30 cellular contexts compared by ENCODE assay signal in genomic region chr13:93147946-93148345, GRCh38.
A peak's percentile ranks its signal among the peaks of the same experiment; 100 is the strongest.
DNase-seq lines count a peak whose midpoint lies in the region; ATAC-seq and TF ChIP-seq lines count a peak whose summit lies in the region.
"Had no signal": no experiment of that assay in that cellular context is flagged by ENCODE, and none has a peak within 500 bp of the region (broad histone marks: within the 10 kb centered on the region; RNA-seq: fewer than 3 reads in every experiment).

No MANE protein-coding gene starts in this region.

- H3K27ac ChIP-seq in brain microvascular endothelial cell: peak overlapping the region; percentile 96
- H3K27ac ChIP-seq in caudate nucleus (ENCODE audit: low read depth, low read length): no peak overlapping the region
- H3K27ac ChIP-seq: HL-60, RWPE1 had no signal

- H3K4me1 Mint-ChIP-seq in activated CD4-positive, alpha-beta T cell treated with anti-CD3 and anti-CD28 coated beads for 36 hours: peaks cover 12% of the 10 kb centered on the region
- H3K4me1 Mint-ChIP-seq: CD8-positive, alpha-beta memory T cell had no signal

- TF ChIP-seq CTCF in brain microvascular endothelial cell (IDR thresholded peaks at IDR 0.05; ENCODE audit: low read depth, low read length, missing control alignments): no peak

- POLR2A ChIA-PET in activated CD4-positive, alpha-beta T cell treated with anti-CD3 and anti-CD28 coated beads for 36 hours (lab: Charles Lee): no interaction called here

- H3K9me3 Mint-ChIP-seq in activated CD4-positive, alpha-beta T cell treated with anti-CD3 and anti-CD28 coated beads for 36 hours (ENCODE audit: low read depth): no peaks in the 10 kb centered on the region
- H3K9me3 Mint-ChIP-seq: HFFc6 had no signal

- no peak overlapping the region for H3K27ac Mint-ChIP-seq in activated CD4-positive, alpha-beta T cell treated with anti-CD3 and anti-CD28 coated beads for 36 hours
- H3K27ac Mint-ChIP-seq: CD14-positive monocyte; CD8-positive, alpha-beta memory T cell; GM23338; HFFc6 had no signal

- no peaks in the 10 kb centered on the region for H3K36me3 ChIP-seq in brain microvascular endothelial cell (replicated peaks)
- H3K36me3 ChIP-seq: BE2C, HAP-1 had no signal

- in situ Hi-C loops in brain microvascular endothelial cell (cut with HindIII; ENCODE audit: low pct_ligation_motif_present, low sequenced_read_pairs): no loop called here

- H3K4me3 ChIP-seq in brain microvascular endothelial cell (ENCODE audit: low read depth, low read length): no peak overlapping the region
- H3K4me3 ChIP-seq: GM12878, GM23338, HAP-1 had no signal

- CTCF ChIA-PET in activated CD4-positive, alpha-beta T cell treated with anti-CD3 and anti-CD28 coated beads for 36 hours (lab: Charles Lee): no interaction called here

- H3K36me3 Mint-ChIP-seq in activated CD4-positive, alpha-beta T cell treated with anti-CD3 and anti-CD28 coated beads for 36 hours (ENCODE audit: low read depth): no peaks in the 10 kb centered on the region
- H3K36me3 Mint-ChIP-seq: CD14-positive monocyte; CD8-positive, alpha-beta memory T cell had no signal

- intact Hi-C loops in activated CD4-positive, alpha-beta T cell treated with anti-CD3 and anti-CD28 coated beads for 36 hours (cut with DNase I, micrococcal nuclease): no loop called here

- H3K4me3 Mint-ChIP-seq in activated CD4-positive, alpha-beta T cell treated with anti-CD3 and anti-CD28 coated beads for 36 hours: no peak overlapping the region
- H3K4me3 Mint-ChIP-seq: CD14-positive monocyte; CD8-positive, alpha-beta memory T cell; GM23338; HFFc6 had no signal

- no peaks in the 10 kb centered on the region for H3K27me3 Mint-ChIP-seq in activated CD4-positive, alpha-beta T cell treated with anti-CD3 and anti-CD28 coated beads for 36 hours
- H3K27me3 Mint-ChIP-seq: CD8-positive, alpha-beta memory T cell had no signal

- ATAC-seq in activated CD4-positive, alpha-beta T cell treated with anti-CD3 and anti-CD28 coated beads for 36 hours: no peak
- no peak for ATAC-seq in HG03432 (IDR thresholded peaks at IDR 0.05; ENCODE audit: unreplicated experiment)
- ATAC-seq: GM12878, GM23338, Panc1 had no signal

- DNase-seq in HT1080 (ENCODE audit: low read depth) (peak; percentile 10), NCI-H226 (peak; percentile 6), brain microvascular endothelial cell (no peak), NCI-H1694 treated with DMSO at 0.1 percent for 48 hours (lab: John Stamatoyannopoulos, UW) (no peak), caudate nucleus (lab: John Stamatoyannopoulos, UW) (no peak)
- DNase-seq in activated CD4-positive, alpha-beta T cell treated with anti-CD3 and anti-CD28 coated beads for 36 hours: no peak
- DNase-seq: BE2C; CD8-positive, alpha-beta memory T cell; DMS 273 treated with DMSO at 0.1 percent for 48 hours; DMS79; EL; GDM1; HFFc6; Karpas-422; NCI-H1048; NCI-H1417; NCI-H1694; NCI-H2081; NCI-H2227 treated with DMSO at 0.1 percent for 48 hours; NCI-H510A; NCI-H69; SHP77 had no signal

- H3K27me3 ChIP-seq in brain microvascular endothelial cell (replicated peaks): no peaks in the 10 kb centered on the region
- H3K27me3 ChIP-seq: BE2C had no signal

Comparison
In these comparisons a context has a peak if more than half of its experiments do, and no peak if none do; other contexts are left out.
1. DNase-seq: peak in HT1080 (single experiment) and NCI-H226 (single experiment); none in brain microvascular endothelial cell (single experiment), NCI-H1694 treated with DMSO at 0.1 percent for 48 hours (single experiment), caudate nucleus (0 of 61) and activated CD4-positive, alpha-beta T cell treated with anti-CD3 and anti-CD28 coated beads for 36 hours (single experiment).